In genomic region chr1:20199410-20199809, GRCh38 we compare ENCODE assay signal across 17 cellular contexts. TPM values are rescaled to one million over a fixed set of nuclear protein-coding genes. Genes with fewer than 3 reads are reported as not detected.
"Had no signal": no experiment of that assay in that cellular context is flagged by ENCODE, and none has a peak within 500 bp of the region (broad histone marks: within the 10 kb centered on the region; RNA-seq: fewer than 3 reads in every experiment).

No MANE protein-coding gene starts in this region.

- H3K27ac ChIP-seq: esophagus squamous epithelium, testis had no signal

- DNase-seq: activated CD4-positive, alpha-beta T cell treated with anti-CD3 and anti-CD28 coated beads, Interleukin-2, amount 50 U/mL, for 4 hours; activated effector memory CD4-positive, alpha-beta T cell treated with anti-CD3 and anti-CD28 coated beads, Interleukin-2, amount 50 U/mL, for 16 hours; activated T-cell treated with anti-CD3 and anti-CD28 coated beads, Interleukin-2, amount 50 U/mL, for 4 hours; amniotic stem cell; cerebellar nuclear complex; dermis blood vessel endothelial cell; esophagus squamous epithelium; foreskin fibroblast; stimulated activated CD4-positive, alpha-beta T cell treated with anti-CD3 and anti-CD28 coated beads, Interleukin-4, amount 100 ng/mL, for 4 hours; stimulated activated naive CD8-positive, alpha-beta T cell treated with anti-CD3 and anti-CD28 coated beads, Interleukin-15, amount 100 ng/mL, for 72 hours; T-helper 17 cell; testis had no signal

RNA-seq across cellular contexts. Expression of gene PLA2G2C, which starts 13.1 kb away (rescaled TPM):
- total RNA-seq: activated T-cell treated with anti-CD3 and anti-CD28 coated beads, Interleukin-2, amount 50 U/mL, for 4 hours; dermis blood vessel endothelial cell; left lobe of liver; neural crest cell; osteocyte; skeletal muscle tissue; ureter had no signal

RNA-seq across cellular contexts. Expression of gene UBXN10, which starts 13.5 kb away (rescaled TPM):
- total RNA-seq: dermis blood vessel endothelial cell, osteocyte had no signal
